Comparison of ENCODE assay signal across 8 cellular contexts in genomic region chr2:232633413-232634318, GRCh38. TPM values are rescaled to one million over a fixed set of nuclear protein-coding genes. Genes with fewer than 3 reads are reported as not detected.
DNase-seq lines count a peak whose midpoint lies in the region; ATAC-seq and TF ChIP-seq lines count a peak whose summit lies in the region.

TSS of gene EFHD1 (plus strand) at chr2:232633604. CDS start at chr2:232633705, 101 bp downstream.

- H3K4me1 ChIP-seq in A673 (ENCODE audit: insufficient read depth, low read length, poor library complexity, severe bottlenecking) = peaks cover 9% of the 10 kb centered on the region
- H3K4me1 ChIP-seq in HAP-1 = no peaks in the 10 kb centered on the region; the same call in 1 of the 2 replicates
- H3K4me1 ChIP-seq in RWPE2 (ENCODE audit: insufficient read depth, poor library complexity, severe bottlenecking) = no peaks in the 10 kb centered on the region

- H3K27ac ChIP-seq in A673 (ENCODE audit: low read depth, low read length, poor library complexity, severe bottlenecking) (no peak within 1 kb of the TSS), RWPE2 (ENCODE audit: poor library complexity, severe bottlenecking) (no peak within 1 kb of the TSS), temporal lobe (ENCODE audit: low read depth, low read length) (peak within 1 kb of the TSS; percentile 97)

- CTCF ChIA-PET in A673 (lab: Charles Lee) = no interaction called here

- peaks cover 61% of the 10 kb centered on the region for H3K27me3 Mint-ChIP-seq in activated naive CD8-positive, alpha-beta T cell treated with anti-CD3 and anti-CD28 coated beads for 36 hours

- peak; percentile 76 for DNase-seq in A673 (ENCODE audit: low spot score)
- peak; percentile 85 to 93 for DNase-seq in HAP-1 (ENCODE audit: low spot score in 2 of 2)
- no peak for DNase-seq in RWPE2 (ENCODE audit: low spot score)
- peak; percentile 70 for DNase-seq in activated naive CD8-positive, alpha-beta T cell treated with anti-CD3 and anti-CD28 coated beads for 36 hours
- DNase-seq in Right ventricle myocardium inferior (ENCODE audit: missing footprints) = peak; percentile 84
- peak; percentile 78 for DNase-seq in occipital lobe (lab: John Stamatoyannopoulos, UW)

- no peaks in the 10 kb centered on the region for H3K9me3 Mint-ChIP-seq in activated naive CD8-positive, alpha-beta T cell treated with anti-CD3 and anti-CD28 coated beads for 36 hours

- TF ChIP-seq CTCF in A673 (conservative IDR thresholded peaks at IDR 0.05; ENCODE audit: low read depth, low read length) = no peak
- TF ChIP-seq CTCF in RWPE2 (IDR thresholded peaks at IDR 0.05; ENCODE audit: poor library complexity, severe bottlenecking) = no peak

- POLR2A ChIA-PET in A673 (lab: Charles Lee; ENCODE audit: low non-redundant PET) = no interaction called here

- H3K9me3 ChIP-seq in A673 (ENCODE audit: low read depth, low read length, poor library complexity, severe bottlenecking) (no peaks in the 10 kb centered on the region), HAP-1 (no peaks in the 10 kb centered on the region), RWPE2 (ENCODE audit: severe bottlenecking) (no peaks in the 10 kb centered on the region)

- BruUV-seq in A673 (replicated peaks; lab: Mats Ljungman, UMichigan) = no TSS peak

- H3K36me3 ChIP-seq in A673 (ENCODE audit: insufficient read depth, low read length, poor library complexity, severe bottlenecking) (no peaks in the 10 kb centered on the region), HAP-1 (replicated peaks) (no peaks in the 10 kb centered on the region), RWPE2 (ENCODE audit: low read depth) (no peaks in the 10 kb centered on the region)

- peak within 1 kb of the TSS; percentile 50 for H3K4me3 ChIP-seq in A673 (ENCODE audit: low read depth, low read length, poor library complexity, severe bottlenecking)
- H3K4me3 ChIP-seq in HAP-1 = peak within 1 kb of the TSS; percentile 63
- peak within 1 kb of the TSS; percentile 32 for H3K4me3 ChIP-seq in RWPE2 (ENCODE audit: severe bottlenecking)

- peaks cover 5% of the 10 kb centered on the region for H3K4me1 Mint-ChIP-seq in activated naive CD8-positive, alpha-beta T cell treated with anti-CD3 and anti-CD28 coated beads for 36 hours

- H3K27me3 ChIP-seq in A673 (replicated peaks; ENCODE audit: insufficient read depth, low read depth, low read length, poor library complexity) (peaks cover 32% of the 10 kb centered on the region), HAP-1 (ENCODE audit: low read depth) (no peaks in the 10 kb centered on the region), RWPE2 (ENCODE audit: insufficient read depth, poor library complexity, severe bottlenecking) (peaks cover 34% of the 10 kb centered on the region)

- intact Hi-C loops in A673 (cut with micrococcal nuclease; ENCODE audit: unreplicated experiment) = no loop called here
- intact Hi-C loops in Right ventricle myocardium inferior (cut with DNase I) = no loop called here

- H3K4me3 Mint-ChIP-seq in activated naive CD8-positive, alpha-beta T cell treated with anti-CD3 and anti-CD28 coated beads for 36 hours = peak within 1 kb of the TSS; percentile 59

- H3K36me3 Mint-ChIP-seq in activated naive CD8-positive, alpha-beta T cell treated with anti-CD3 and anti-CD28 coated beads for 36 hours = no peaks in the 10 kb centered on the region

- in situ Hi-C loops in HAP-1 (cut with MboI; ENCODE audit: low sequenced_read_pairs) = no loop called here

- no peak within 1 kb of the TSS for H3K27ac Mint-ChIP-seq in activated naive CD8-positive, alpha-beta T cell treated with anti-CD3 and anti-CD28 coated beads for 36 hours

- ATAC-seq in RWPE2 (ENCODE audit: low read depth) (peak; percentile 93), Right ventricle myocardium inferior (peak; percentile 90), GM19455 (IDR thresholded peaks at IDR 0.05; ENCODE audit: unreplicated experiment) (no peak)

RNA-seq across cellular contexts. Expression of gene EFHD1, which starts in this region (rescaled TPM):
- 0.58 and 1.4 TPM in 2 replicates for total RNA-seq in A673 (2021)
- 1 to 10 TPM in 1 of 2 experiments, under 1 TPM in 1; 0.78 to 1.1 TPM for total RNA-seq in activated naive CD8-positive, alpha-beta T cell treated with anti-CD3 and anti-CD28 coated beads for 36 hours
- total RNA-seq in Right ventricle myocardium inferior = 26.3 TPM
- 1.1 TPM for total RNA-seq in occipital lobe
- 2.7 TPM for total RNA-seq in temporal lobe
